In genomic region chr12:48979602-48980388, GRCh38 we compare ENCODE assay signal across 8 cellular contexts. TPM values are rescaled to one million over a fixed set of nuclear protein-coding genes. Genes with fewer than 3 reads are reported as not detected.
DNase-seq lines count a peak whose midpoint lies in the region; ATAC-seq lines count a peak whose summit lies in the region.

No MANE protein-coding gene starts in this region.

- ATAC-seq in stimulated activated memory B cell treated with anti-CD40 and anti-IgM and Interleukin-4, amounts not matched to agents 10 μg/mL and 1 μg/mL and 100 μg/mL, for 72 hours = no peak
- no peak for ATAC-seq in GM21390 (IDR thresholded peaks at IDR 0.05; ENCODE audit: unreplicated experiment)
- ATAC-seq in GM21515 (IDR thresholded peaks at IDR 0.05; ENCODE audit: unreplicated experiment) = no peak

- H3K27me3 ChIP-seq in HUES48 (ENCODE audit: control insufficient read depth, insufficient read depth, low read length) = peaks cover 99% of the 10 kb centered on the region

- H3K9me3 Mint-ChIP-seq in stimulated activated memory B cell treated with anti-CD40 and anti-IgM and Interleukin-4, amounts not matched to agents 10 μg/mL and 1 μg/mL and 100 μg/mL, for 72 hours = no peaks in the 10 kb centered on the region

- H3K4me1 ChIP-seq in HUES48 (ENCODE audit: control insufficient read depth, insufficient read depth, low read length) = peaks cover 26% of the 10 kb centered on the region

- H3K4me1 Mint-ChIP-seq in stimulated activated memory B cell treated with anti-CD40 and anti-IgM and Interleukin-4, amounts not matched to agents 10 μg/mL and 1 μg/mL and 100 μg/mL, for 72 hours = peaks cover 56% of the 10 kb centered on the region

- H3K4me3 ChIP-seq in HUES48 (ENCODE audit: low read depth, low read length) (peak overlapping the region; percentile 59; the same call in 1 of the 2 replicates), iPS-18c (ENCODE audit: insufficient read depth, low read depth, low read length) (peak overlapping the region; percentile 51)

- peaks cover 71% of the 10 kb centered on the region for H3K27me3 Mint-ChIP-seq in stimulated activated memory B cell treated with anti-CD40 and anti-IgM and Interleukin-4, amounts not matched to agents 10 μg/mL and 1 μg/mL and 100 μg/mL, for 72 hours

- H3K9me3 ChIP-seq in HUES48 (ENCODE audit: control insufficient read depth, insufficient read depth, low read length) (no peaks in the 10 kb centered on the region), iPS-18c (ENCODE audit: control insufficient read depth, insufficient read depth, low read length) (no peaks in the 10 kb centered on the region)

- in situ Hi-C loops in G401 (cut with HindIII; ENCODE audit: low sequenced_read_pairs) = no loop called here

- peak overlapping the region; percentile 78 for H3K4me3 Mint-ChIP-seq in stimulated activated memory B cell treated with anti-CD40 and anti-IgM and Interleukin-4, amounts not matched to agents 10 μg/mL and 1 μg/mL and 100 μg/mL, for 72 hours

- no peaks in the 10 kb centered on the region for H3K36me3 ChIP-seq in HUES48 (ENCODE audit: control insufficient read depth, insufficient read depth, low read length)

- H3K9ac ChIP-seq in HUES48 (ENCODE audit: low read depth, low read length) = no peak overlapping the region

- no peak overlapping the region for H3K27ac ChIP-seq in HUES48 (ENCODE audit: low read depth, low read length)

- peak; percentile 52 for DNase-seq in activated T-cell treated with anti-CD3 and anti-CD28 coated beads, Interleukin-2, amount 50 U/mL, for 48 hours
- DNase-seq in G401 (ENCODE audit: low spot score) (no peak), NCI-H187 (lab: John Stamatoyannopoulos, UW) (no peak)

- peak overlapping the region; percentile 54 for H3K27ac Mint-ChIP-seq in stimulated activated memory B cell treated with anti-CD40 and anti-IgM and Interleukin-4, amounts not matched to agents 10 μg/mL and 1 μg/mL and 100 μg/mL, for 72 hours

- no peaks in the 10 kb centered on the region for H3K36me3 Mint-ChIP-seq in stimulated activated memory B cell treated with anti-CD40 and anti-IgM and Interleukin-4, amounts not matched to agents 10 μg/mL and 1 μg/mL and 100 μg/mL, for 72 hours

RNA-seq across cellular contexts. Expression of gene WNT1, which starts 1.7 kb away (rescaled TPM):
- not detected in 2 replicates for total RNA-seq in G401 (2014; rRNA removed; shearing (Covaris generic))

RNA-seq across cellular contexts. Expression of gene WNT10B, which starts 8.3 kb away (rescaled TPM):
- total RNA-seq in G401 (2014; rRNA removed; shearing (Covaris generic)) = 3.9 and 10.1 TPM in 2 replicates

RNA-seq across cellular contexts. Expression of gene DDN, which starts 19.4 kb away (rescaled TPM):
- 2.3 and 5.2 TPM in 2 replicates for total RNA-seq in G401 (2014; rRNA removed; shearing (Covaris generic))

RNA-seq across cellular contexts. Expression of gene ARF3, which starts 22.5 kb away (rescaled TPM):
- total RNA-seq in G401 (2014; rRNA removed; shearing (Covaris generic)) = 118 and 141 TPM in 2 replicates

RNA-seq across cellular contexts. Expression of gene PRKAG1, which starts 38.8 kb away (rescaled TPM):
- total RNA-seq in G401 (2014; rRNA removed; shearing (Covaris generic)) = 63.5 and 71.2 TPM in 2 replicates

Comparison
In these comparisons a context has a peak if more than half of its experiments do, and no peak if none do; other contexts are left out.
1. DNase-seq: peak in activated T-cell treated with anti-CD3 and anti-CD28 coated beads, Interleukin-2, amount 50 U/mL, for 48 hours (2 of 2); none in G401 (single experiment) and NCI-H187 (0 of 2).